1 cellular context compared by ENCODE assay signal in the genomic region with DNA sequence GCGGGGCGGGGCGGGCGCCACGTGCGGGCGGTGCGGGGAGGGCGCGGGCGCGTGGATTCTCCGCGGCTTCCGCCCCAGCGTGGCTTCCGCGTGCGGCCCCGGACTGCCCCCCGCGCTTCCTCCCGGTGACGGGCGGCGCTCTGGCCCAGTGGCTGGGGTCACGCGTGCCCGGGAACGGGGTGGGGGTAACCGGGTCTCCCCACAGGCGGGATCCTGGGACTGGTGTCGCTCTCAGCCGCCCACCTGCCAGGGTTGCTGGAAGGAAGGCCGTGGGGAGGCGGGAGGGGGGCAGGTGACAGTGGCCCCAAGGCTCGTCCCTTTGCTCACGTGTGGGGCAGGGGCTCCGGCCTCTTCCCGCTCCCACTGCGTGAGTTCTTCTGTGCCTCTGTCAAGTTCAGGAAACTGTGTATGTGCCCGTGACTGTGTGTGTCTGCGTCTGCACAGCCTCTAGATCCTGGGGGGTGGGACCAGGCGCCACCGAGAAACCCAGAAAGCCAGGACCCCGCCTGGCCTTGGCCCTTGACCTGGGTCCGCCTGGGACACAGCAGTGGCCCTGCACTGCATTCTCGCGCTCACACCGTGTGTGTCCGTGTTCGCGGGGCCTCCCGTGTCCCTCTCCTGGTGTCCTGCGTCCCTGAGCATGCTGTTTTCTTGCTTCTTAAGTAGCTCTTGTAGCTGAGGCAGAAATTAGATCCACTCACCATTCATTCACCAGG.
TF ChIP-seq lines count a peak whose summit lies in the region.

No MANE protein-coding gene starts in this region.

TF ChIP-seq in HepG2, 621 proteins besides CTCF, POLR2A, EP300 and RAD21 (continued from another document and continues in another):
- TF ChIP-seq RBM39 (IDR thresholded peaks at IDR 0.05; ENCODE audit: low read depth, low read length, poor library complexity, severe bottlenecking) (peak; percentile 34), CHD4 (IDR thresholded peaks at IDR 0.05; ENCODE audit: borderline replicate concordance, low read length) (no peak), ZNF296 (CRISPR knock-in tag; conservative IDR thresholded peaks at IDR 0.05) (peak; percentile 88; the same call in 1 of the 2 replicates), GTF2F1 (IDR thresholded peaks at IDR 0.05; ENCODE audit: low read length) (no peak), CCAR2 (optimal IDR thresholded peaks at IDR 0.05; ENCODE audit: low read depth, low read length) (no peak), NFRKB (IDR thresholded peaks at IDR 0.05) (no peak), BRCA1 (CRISPR knock-in tag; IDR thresholded peaks at IDR 0.05) (no peak), TMF1 (CRISPR knock-in tag; IDR thresholded peaks at IDR 0.05; ENCODE audit: low read depth) (no peak), ZNF329 (CRISPR knock-in tag; IDR thresholded peaks at IDR 0.05; ENCODE audit: low read depth) (no peak), SIN3A (IDR thresholded peaks at IDR 0.05; ENCODE audit: borderline replicate concordance, low read depth, low read length) (peak; percentile 63; the same call in 1 of the 2 replicates), TCF7L2 (IDR thresholded peaks at IDR 0.05; ENCODE audit: low read depth, low read length) (no peak), EEA1 (CRISPR knock-in tag; IDR thresholded peaks at IDR 0.05; ENCODE audit: borderline replicate concordance) (no peak), NFYB (CRISPR knock-in tag; IDR thresholded peaks at IDR 0.05) (no peak), NAIF1 (CRISPR knock-in tag; IDR thresholded peaks at IDR 0.05; ENCODE audit: borderline replicate concordance) (no peak), SRY (CRISPR knock-in tag; IDR thresholded peaks at IDR 0.05) (peak; percentile 70), ZNF12 (CRISPR knock-in tag; IDR thresholded peaks at IDR 0.05) (no peak), SOX6 (IDR thresholded peaks at IDR 0.05) (no peak), SOX6 (CRISPR knock-in tag; IDR thresholded peaks at IDR 0.05) (peak; percentile 48; the same call in 1 of the 2 replicates), RBAK (CRISPR knock-in tag; IDR thresholded peaks at IDR 0.05) (no peak), RFX5 (IDR thresholded peaks at IDR 0.05; ENCODE audit: low read depth, low read length) (no peak), EED (CRISPR knock-in tag; IDR thresholded peaks at IDR 0.05) (peak; percentile 56; the same call in 1 of the 2 replicates), DMAP1 (CRISPR knock-in tag; IDR thresholded peaks at IDR 0.05) (no peak), ELF4 (CRISPR knock-in tag; IDR thresholded peaks at IDR 0.05; ENCODE audit: borderline replicate concordance) (no peak), ZNF674 (CRISPR knock-in tag; IDR thresholded peaks at IDR 0.05; ENCODE audit: low read depth) (no peak)
- TF ChIP-seq, protein P1, sequence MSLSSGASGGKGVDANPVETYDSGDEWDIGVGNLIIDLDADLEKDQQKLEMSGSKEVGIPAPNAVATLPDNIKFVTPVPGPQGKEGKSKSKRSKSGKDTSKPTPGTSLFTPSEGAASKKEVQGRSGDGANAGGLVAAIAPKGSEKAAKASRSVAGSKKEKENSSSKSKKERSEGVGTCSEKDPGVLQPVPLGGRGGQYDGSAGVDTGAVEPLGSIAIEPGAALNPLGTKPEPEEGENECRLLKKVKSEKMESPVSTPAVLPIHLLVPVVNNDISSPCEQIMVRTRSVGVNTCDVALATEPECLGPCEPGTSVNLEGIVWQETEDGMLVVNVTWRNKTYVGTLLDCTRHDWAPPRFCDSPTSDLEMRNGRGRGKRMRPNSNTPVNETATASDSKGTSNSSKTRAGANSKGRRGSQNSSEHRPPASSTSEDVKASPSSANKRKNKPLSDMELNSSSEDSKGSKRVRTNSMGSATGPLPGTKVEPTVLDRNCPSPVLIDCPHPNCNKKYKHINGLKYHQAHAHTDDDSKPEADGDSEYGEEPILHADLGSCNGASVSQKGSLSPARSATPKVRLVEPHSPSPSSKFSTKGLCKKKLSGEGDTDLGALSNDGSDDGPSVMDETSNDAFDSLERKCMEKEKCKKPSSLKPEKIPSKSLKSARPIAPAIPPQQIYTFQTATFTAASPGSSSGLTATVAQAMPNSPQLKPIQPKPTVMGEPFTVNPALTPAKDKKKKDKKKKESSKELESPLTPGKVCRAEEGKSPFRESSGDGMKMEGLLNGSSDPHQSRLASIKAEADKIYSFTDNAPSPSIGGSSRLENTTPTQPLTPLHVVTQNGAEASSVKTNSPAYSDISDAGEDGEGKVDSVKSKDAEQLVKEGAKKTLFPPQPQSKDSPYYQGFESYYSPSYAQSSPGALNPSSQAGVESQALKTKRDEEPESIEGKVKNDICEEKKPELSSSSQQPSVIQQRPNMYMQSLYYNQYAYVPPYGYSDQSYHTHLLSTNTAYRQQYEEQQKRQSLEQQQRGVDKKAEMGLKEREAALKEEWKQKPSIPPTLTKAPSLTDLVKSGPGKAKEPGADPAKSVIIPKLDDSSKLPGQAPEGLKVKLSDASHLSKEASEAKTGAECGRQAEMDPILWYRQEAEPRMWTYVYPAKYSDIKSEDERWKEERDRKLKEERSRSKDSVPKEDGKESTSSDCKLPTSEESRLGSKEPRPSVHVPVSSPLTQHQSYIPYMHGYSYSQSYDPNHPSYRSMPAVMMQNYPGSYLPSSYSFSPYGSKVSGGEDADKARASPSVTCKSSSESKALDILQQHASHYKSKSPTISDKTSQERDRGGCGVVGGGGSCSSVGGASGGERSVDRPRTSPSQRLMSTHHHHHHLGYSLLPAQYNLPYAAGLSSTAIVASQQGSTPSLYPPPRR (CRISPR knock-in tag; IDR thresholded peaks at IDR 0.05; ENCODE audit: borderline replicate concordance) = peak; percentile 39; the same call in 1 of the 2 replicates
- TF ChIP-seq, protein P2, sequence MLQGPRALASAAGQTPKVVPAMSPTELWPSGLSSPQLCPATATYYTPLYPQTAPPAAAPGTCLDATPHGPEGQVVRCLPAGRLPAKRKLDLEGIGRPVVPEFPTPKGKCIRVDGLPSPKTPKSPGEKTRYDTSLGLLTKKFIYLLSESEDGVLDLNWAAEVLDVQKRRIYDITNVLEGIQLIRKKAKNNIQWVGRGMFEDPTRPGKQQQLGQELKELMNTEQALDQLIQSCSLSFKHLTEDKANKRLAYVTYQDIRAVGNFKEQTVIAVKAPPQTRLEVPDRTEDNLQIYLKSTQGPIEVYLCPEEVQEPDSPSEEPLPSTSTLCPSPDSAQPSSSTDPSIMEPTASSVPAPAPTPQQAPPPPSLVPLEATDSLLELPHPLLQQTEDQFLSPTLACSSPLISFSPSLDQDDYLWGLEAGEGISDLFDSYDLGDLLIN (CRISPR knock-in tag; IDR thresholded peaks at IDR 0.05; ENCODE audit: borderline replicate concordance) = peak; percentile 56; the same call in 1 of the 2 replicates
- TF ChIP-seq, protein P3, sequence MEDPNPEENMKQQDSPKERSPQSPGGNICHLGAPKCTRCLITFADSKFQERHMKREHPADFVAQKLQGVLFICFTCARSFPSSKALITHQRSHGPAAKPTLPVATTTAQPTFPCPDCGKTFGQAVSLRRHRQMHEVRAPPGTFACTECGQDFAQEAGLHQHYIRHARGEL (CRISPR knock-in tag; IDR thresholded peaks at IDR 0.05) = no peak
- TF ChIP-seq, protein P4, sequence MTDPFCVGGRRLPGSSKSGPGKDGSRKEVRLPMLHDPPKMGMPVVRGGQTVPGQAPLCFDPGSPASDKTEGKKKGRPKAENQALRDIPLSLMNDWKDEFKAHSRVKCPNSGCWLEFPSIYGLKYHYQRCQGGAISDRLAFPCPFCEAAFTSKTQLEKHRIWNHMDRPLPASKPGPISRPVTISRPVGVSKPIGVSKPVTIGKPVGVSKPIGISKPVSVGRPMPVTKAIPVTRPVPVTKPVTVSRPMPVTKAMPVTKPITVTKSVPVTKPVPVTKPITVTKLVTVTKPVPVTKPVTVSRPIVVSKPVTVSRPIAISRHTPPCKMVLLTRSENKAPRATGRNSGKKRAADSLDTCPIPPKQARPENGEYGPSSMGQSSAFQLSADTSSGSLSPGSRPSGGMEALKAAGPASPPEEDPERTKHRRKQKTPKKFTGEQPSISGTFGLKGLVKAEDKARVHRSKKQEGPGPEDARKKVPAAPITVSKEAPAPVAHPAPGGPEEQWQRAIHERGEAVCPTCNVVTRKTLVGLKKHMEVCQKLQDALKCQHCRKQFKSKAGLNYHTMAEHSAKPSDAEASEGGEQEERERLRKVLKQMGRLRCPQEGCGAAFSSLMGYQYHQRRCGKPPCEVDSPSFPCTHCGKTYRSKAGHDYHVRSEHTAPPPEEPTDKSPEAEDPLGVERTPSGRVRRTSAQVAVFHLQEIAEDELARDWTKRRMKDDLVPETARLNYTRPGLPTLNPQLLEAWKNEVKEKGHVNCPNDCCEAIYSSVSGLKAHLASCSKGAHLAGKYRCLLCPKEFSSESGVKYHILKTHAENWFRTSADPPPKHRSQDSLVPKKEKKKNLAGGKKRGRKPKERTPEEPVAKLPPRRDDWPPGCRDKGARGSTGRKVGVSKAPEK (CRISPR knock-in tag; IDR thresholded peaks at IDR 0.05; ENCODE audit: borderline replicate concordance) = 0 out of 2 replicates have a peak, but pooled peaks have one; percentile 72
- TF ChIP-seq, protein P5, sequence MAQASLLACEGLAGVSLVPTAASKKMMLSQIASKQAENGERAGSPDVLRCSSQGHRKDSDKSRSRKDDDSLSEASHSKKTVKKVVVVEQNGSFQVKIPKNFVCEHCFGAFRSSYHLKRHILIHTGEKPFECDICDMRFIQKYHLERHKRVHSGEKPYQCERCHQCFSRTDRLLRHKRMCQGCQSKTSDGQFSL (CRISPR knock-in tag; IDR thresholded peaks at IDR 0.05) = no peak
- TF ChIP-seq, protein P6, sequence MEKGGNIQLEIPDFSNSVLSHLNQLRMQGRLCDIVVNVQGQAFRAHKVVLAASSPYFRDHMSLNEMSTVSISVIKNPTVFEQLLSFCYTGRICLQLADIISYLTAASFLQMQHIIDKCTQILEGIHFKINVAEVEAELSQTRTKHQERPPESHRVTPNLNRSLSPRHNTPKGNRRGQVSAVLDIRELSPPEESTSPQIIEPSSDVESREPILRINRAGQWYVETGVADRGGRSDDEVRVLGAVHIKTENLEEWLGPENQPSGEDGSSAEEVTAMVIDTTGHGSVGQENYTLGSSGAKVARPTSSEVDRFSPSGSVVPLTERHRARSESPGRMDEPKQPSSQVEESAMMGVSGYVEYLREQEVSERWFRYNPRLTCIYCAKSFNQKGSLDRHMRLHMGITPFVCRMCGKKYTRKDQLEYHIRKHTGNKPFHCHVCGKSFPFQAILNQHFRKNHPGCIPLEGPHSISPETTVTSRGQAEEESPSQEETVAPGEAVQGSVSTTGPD (CRISPR knock-in tag; IDR thresholded peaks at IDR 0.05) = no peak
- TF ChIP-seq, protein P7, sequence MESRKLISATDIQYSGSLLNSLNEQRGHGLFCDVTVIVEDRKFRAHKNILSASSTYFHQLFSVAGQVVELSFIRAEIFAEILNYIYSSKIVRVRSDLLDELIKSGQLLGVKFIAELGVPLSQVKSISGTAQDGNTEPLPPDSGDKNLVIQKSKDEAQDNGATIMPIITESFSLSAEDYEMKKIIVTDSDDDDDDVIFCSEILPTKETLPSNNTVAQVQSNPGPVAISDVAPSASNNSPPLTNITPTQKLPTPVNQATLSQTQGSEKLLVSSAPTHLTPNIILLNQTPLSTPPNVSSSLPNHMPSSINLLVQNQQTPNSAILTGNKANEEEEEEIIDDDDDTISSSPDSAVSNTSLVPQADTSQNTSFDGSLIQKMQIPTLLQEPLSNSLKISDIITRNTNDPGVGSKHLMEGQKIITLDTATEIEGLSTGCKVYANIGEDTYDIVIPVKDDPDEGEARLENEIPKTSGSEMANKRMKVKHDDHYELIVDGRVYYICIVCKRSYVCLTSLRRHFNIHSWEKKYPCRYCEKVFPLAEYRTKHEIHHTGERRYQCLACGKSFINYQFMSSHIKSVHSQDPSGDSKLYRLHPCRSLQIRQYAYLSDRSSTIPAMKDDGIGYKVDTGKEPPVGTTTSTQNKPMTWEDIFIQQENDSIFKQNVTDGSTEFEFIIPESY (CRISPR knock-in tag; IDR thresholded peaks at IDR 0.05) = no peak
- TF ChIP-seq, protein P8, sequence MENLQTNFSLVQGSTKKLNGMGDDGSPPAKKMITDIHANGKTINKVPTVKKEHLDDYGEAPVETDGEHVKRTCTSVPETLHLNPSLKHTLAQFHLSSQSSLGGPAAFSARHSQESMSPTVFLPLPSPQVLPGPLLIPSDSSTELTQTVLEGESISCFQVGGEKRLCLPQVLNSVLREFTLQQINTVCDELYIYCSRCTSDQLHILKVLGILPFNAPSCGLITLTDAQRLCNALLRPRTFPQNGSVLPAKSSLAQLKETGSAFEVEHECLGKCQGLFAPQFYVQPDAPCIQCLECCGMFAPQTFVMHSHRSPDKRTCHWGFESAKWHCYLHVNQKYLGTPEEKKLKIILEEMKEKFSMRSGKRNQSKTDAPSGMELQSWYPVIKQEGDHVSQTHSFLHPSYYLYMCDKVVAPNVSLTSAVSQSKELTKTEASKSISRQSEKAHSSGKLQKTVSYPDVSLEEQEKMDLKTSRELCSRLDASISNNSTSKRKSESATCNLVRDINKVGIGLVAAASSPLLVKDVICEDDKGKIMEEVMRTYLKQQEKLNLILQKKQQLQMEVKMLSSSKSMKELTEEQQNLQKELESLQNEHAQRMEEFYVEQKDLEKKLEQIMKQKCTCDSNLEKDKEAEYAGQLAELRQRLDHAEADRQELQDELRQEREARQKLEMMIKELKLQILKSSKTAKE (CRISPR knock-in tag; IDR thresholded peaks at IDR 0.05; ENCODE audit: borderline replicate concordance) = peak; percentile 64
- TF ChIP-seq, protein P9, sequence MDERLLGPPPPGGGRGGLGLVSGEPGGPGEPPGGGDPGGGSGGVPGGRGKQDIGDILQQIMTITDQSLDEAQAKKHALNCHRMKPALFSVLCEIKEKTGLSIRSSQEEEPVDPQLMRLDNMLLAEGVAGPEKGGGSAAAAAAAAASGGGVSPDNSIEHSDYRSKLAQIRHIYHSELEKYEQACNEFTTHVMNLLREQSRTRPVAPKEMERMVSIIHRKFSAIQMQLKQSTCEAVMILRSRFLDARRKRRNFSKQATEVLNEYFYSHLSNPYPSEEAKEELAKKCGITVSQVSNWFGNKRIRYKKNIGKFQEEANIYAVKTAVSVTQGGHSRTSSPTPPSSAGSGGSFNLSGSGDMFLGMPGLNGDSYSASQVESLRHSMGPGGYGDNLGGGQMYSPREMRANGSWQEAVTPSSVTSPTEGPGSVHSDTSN (CRISPR knock-in tag; IDR thresholded peaks at IDR 0.05) = no peak
- TF ChIP-seq, protein P10, sequence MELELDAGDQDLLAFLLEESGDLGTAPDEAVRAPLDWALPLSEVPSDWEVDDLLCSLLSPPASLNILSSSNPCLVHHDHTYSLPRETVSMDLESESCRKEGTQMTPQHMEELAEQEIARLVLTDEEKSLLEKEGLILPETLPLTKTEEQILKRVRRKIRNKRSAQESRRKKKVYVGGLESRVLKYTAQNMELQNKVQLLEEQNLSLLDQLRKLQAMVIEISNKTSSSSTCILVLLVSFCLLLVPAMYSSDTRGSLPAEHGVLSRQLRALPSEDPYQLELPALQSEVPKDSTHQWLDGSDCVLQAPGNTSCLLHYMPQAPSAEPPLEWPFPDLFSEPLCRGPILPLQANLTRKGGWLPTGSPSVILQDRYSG (CRISPR knock-in tag; IDR thresholded peaks at IDR 0.05) = no peak
- TF ChIP-seq, protein P11, sequence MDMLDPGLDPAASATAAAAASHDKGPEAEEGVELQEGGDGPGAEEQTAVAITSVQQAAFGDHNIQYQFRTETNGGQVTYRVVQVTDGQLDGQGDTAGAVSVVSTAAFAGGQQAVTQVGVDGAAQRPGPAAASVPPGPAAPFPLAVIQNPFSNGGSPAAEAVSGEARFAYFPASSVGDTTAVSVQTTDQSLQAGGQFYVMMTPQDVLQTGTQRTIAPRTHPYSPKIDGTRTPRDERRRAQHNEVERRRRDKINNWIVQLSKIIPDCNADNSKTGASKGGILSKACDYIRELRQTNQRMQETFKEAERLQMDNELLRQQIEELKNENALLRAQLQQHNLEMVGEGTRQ (IDR thresholded peaks at IDR 0.05; ENCODE audit: low read depth, low read length) = no peak
- TF ChIP-seq, protein P11 (CRISPR knock-in tag; IDR thresholded peaks at IDR 0.05; ENCODE audit: borderline replicate concordance) = no peak
